10 cellular contexts compared by ENCODE assay signal in genomic region chr1:11134352-11135266, GRCh38. TPM values are rescaled to one million over a fixed set of nuclear protein-coding genes. Genes with fewer than 3 reads are reported as not detected.
DNase-seq lines count a peak whose midpoint lies in the region; ATAC-seq, FAIRE-seq and TF ChIP-seq lines count a peak whose summit lies in the region.
"Had no signal": no experiment of that assay in that cellular context is flagged by ENCODE, and none has a peak within 500 bp of the region (broad histone marks: within the 10 kb centered on the region; RNA-seq: fewer than 3 reads in every experiment).

No MANE protein-coding gene starts in this region.

- H3K79me2 ChIP-seq in smooth muscle cell (ENCODE audit: low read depth): no peaks in the 10 kb centered on the region

- H3K27me3 ChIP-seq in smooth muscle cell (ENCODE audit: low read depth): no peaks in the 10 kb centered on the region
- H3K27me3 ChIP-seq: suprapubic skin had no signal

- DNase-seq in GM04503 (ENCODE audit: low read depth) (peak; percentile 34), RCC 7860 (ENCODE audit: low spot score) (peak; percentile 42), epithelial cell of prostate (ENCODE audit: low read depth, low spot score) (no peak), renal cortical epithelial cell (ENCODE audit: low read depth) (peak; percentile 60), NCI-H2227 treated with DMSO at 0.1 percent for 48 hours (lab: John Stamatoyannopoulos, UW) (no peak), smooth muscle cell (lab: John Stamatoyannopoulos, UW; ENCODE audit: unreplicated experiment) (no peak)
- DNase-seq in activated T-cell treated with anti-CD3 and anti-CD28 coated beads, Interleukin-2, amount 50 U/mL, for 48 hours: no peak
- DNase-seq: NCI-H1048 had no signal

- no peak overlapping the region for H3K4me3 ChIP-seq in smooth muscle cell
- H3K4me3 ChIP-seq: suprapubic skin had no signal

- H3K4me1 ChIP-seq in smooth muscle cell (ENCODE audit: low read depth): no peaks in the 10 kb centered on the region

- H3F3A ChIP-seq in smooth muscle cell (ENCODE audit: low read depth): no peaks in the 10 kb centered on the region

- H3K27ac ChIP-seq in epithelial cell of prostate (peak overlapping the region; percentile 3), smooth muscle cell (ENCODE audit: low read depth) (no peak overlapping the region)
- H3K27ac ChIP-seq: suprapubic skin had no signal

- peaks cover 6% of the 10 kb centered on the region for H3K36me3 ChIP-seq in smooth muscle cell (ENCODE audit: low read depth)

- no peak for TF ChIP-seq CTCF in smooth muscle cell (IDR thresholded peaks at IDR 0.05; ENCODE audit: borderline replicate concordance, insufficient read depth, poor library complexity, severe bottlenecking)

- no peaks in the 10 kb centered on the region for H4K20me1 ChIP-seq in smooth muscle cell (ENCODE audit: low read depth)

- no peak for ATAC-seq in GM21619 (IDR thresholded peaks at IDR 0.05; ENCODE audit: unreplicated experiment)

- WGBS in smooth muscle cell (ENCODE audit: low lambda C conversion rate): 82% methylated on average over 9 of the region's 9 CpGs

- no peak overlapping the region for H3K9ac ChIP-seq in smooth muscle cell (ENCODE audit: low read depth)

- no peaks in the 10 kb centered on the region for H3K9me3 ChIP-seq in smooth muscle cell (replicated peaks; ENCODE audit: low read depth)
- H3K9me3 ChIP-seq: suprapubic skin had no signal

- no peak overlapping the region for H3K4me2 ChIP-seq in smooth muscle cell

- FAIRE-seq in RCC 7860 (lab: Jason Lieb, UNC): no peak

- H2AFZ ChIP-seq in smooth muscle cell (ENCODE audit: low read depth): no peak overlapping the region

RNA-seq across cellular contexts. Expression of gene EXOSC10, which starts 34.9 kb away (rescaled TPM):
- 49.5 and 65.5 TPM in 2 replicates for total RNA-seq in renal cortical epithelial cell
- total RNA-seq in smooth muscle cell: 59.2 and 59.9 TPM in 2 replicates
- polyA plus RNA-seq in smooth muscle cell: 49.2 and 68.1 TPM in 2 replicates

RNA-seq across cellular contexts. Expression of gene ANGPTL7, which starts 54.5 kb away (rescaled TPM):
- 6.9 and 22.8 TPM in 2 replicates for total RNA-seq in renal cortical epithelial cell
- 0.22 TPM in 1 of 2 replicates, not detected in the other for total RNA-seq in smooth muscle cell
- polyA plus RNA-seq in smooth muscle cell: 0.31 and 0.40 TPM in 2 replicates

Comparison
In these comparisons a context has a peak if more than half of its experiments do, and no peak if none do; other contexts are left out.
1. DNase-seq: peak in GM04503 (single experiment), RCC 7860 (single experiment) and renal cortical epithelial cell (single experiment); none in epithelial cell of prostate (single experiment), activated T-cell treated with anti-CD3 and anti-CD28 coated beads, Interleukin-2, amount 50 U/mL, for 48 hours (0 of 2), NCI-H2227 treated with DMSO at 0.1 percent for 48 hours (single experiment) and smooth muscle cell (single experiment).